9 cellular contexts compared by ENCODE assay signal in the genomic region with DNA sequence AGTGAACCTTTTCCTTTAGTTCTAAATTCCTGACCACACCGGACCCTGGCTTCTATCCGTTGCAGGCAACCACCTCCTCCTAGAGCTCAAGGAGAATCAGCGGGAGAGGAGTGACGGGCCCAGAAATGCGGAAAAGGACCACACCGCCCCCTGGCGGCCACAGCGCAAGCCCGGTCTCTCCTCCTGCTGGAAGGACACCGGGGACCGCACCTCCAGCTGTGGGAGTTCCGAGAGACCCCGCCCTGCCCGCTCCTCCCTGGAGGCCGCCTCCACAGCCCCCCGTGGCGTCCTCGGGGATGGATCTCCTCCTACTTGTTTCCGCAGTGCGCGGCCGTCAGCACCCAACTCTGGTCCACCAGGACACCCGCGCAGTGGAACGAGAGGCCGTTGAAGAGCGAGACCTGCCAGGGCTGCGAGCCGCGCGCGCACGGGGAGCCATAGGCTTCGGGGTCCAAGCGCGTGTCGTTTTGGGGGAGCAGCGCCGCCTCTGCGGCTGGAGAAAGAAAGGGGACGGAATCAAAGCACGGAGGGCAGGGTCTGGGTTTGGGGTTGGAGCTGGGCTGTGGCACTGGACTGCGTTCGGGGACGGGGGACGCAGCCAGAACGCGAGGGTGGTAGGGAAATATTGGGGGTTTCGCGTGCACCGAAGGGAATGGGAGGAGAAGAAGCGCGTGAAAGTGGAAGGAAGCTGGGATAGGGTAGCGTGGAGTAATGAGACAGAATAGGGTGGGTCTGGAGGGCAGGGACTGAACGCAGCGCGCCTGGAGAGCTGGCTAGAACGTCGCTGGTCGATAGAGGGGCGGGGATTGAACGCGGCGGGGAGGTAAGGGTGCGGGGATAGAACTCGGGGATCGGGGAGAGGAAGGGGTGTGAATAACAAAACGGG. TPM values are rescaled to one million over a fixed set of nuclear protein-coding genes. Genes with fewer than 3 reads are reported as not detected.
A peak's percentile ranks its signal among the peaks of the same experiment; 100 is the strongest.
DNase-seq lines count a peak whose midpoint lies in the region; ATAC-seq and TF ChIP-seq lines count a peak whose summit lies in the region.
"Had no signal": no experiment of that assay in that cellular context is flagged by ENCODE, and none has a peak within 500 bp of the region (broad histone marks: within the 10 kb centered on the region; RNA-seq: fewer than 3 reads in every experiment).

No MANE protein-coding gene starts in this region.

- peak overlapping the region; percentile 49 to 66 (median 60) for H3K4me3 ChIP-seq in esophagus squamous epithelium

- intact Hi-C loops in esophagus squamous epithelium (cut with DNase I) (loop anchor here (5.0 kb wide), 1 partner anchor 85 kb away; no protein-coding TSS in a partner anchor), natural killer cell (cut with micrococcal nuclease) (no loop called here)

- H3K4me1 Mint-ChIP-seq in natural killer cell = peaks cover 17 to 23% of the 10 kb centered on the region in 2 donors

- H3K9me3 Mint-ChIP-seq in natural killer cell = no peaks in the 10 kb centered on the region

- H3K27me3 Mint-ChIP-seq in natural killer cell (ENCODE audit: low read depth in 2 of 2) = peaks cover 46 to 63% of the 10 kb centered on the region in 2 donors

- H3K36me3 ChIP-seq in esophagus squamous epithelium = peaks cover 0 to 15% (median 0%) of the 10 kb centered on the region in 3 donors

- H3K9me3 ChIP-seq in esophagus squamous epithelium = no peaks in the 10 kb centered on the region

- ATAC-seq in natural killer cell = peak in 2 of 3 donors; percentile 29 to 58

- peaks cover 0 to 85% (median 2%) of the 10 kb centered on the region in 4 donors for H3K27me3 ChIP-seq in esophagus squamous epithelium

- WGBS in esophagus squamous epithelium, 2 donors = 2% methylated on average over 31 to 55 of the region's 68 CpGs

- DNase-seq in NCI-H1694 (lab: John Stamatoyannopoulos, UW) = peak; percentile 4
- no peak for DNase-seq in NCI-H1694 treated with DMSO at 0.1 percent for 48 hours (lab: John Stamatoyannopoulos, UW)
- peak; percentile 65 for DNase-seq in NCI-H2029 (lab: John Stamatoyannopoulos, UW)
- DNase-seq in activated CD4-positive, alpha-beta T cell treated with anti-CD3 and anti-CD28 coated beads, Interleukin-2, amount 50 U/mL, for 4 hours = peak; percentile 22 to 25
- DNase-seq in esophagus squamous epithelium (lab: John Stamatoyannopoulos, UW) = no peak
- DNase-seq in natural killer cell = peak; percentile 39
- peak in 47 of 49 donors; percentile 8 to 85 (median 45) for DNase-seq in substantia nigra (lab: John Stamatoyannopoulos, UW)
- no peak for DNase-seq in cortex of kidney (lab: John Stamatoyannopoulos, UW)

- peak overlapping the region; percentile 74 for H3K4me3 Mint-ChIP-seq in natural killer cell

- no peak overlapping the region for H3K27ac Mint-ChIP-seq in natural killer cell
- H3K27ac Mint-ChIP-seq: CD4-positive, CD25-positive, alpha-beta regulatory T cell had no signal

- peaks cover 14 to 56% (median 16%) of the 10 kb centered on the region in 3 donors for H3K4me1 ChIP-seq in esophagus squamous epithelium

- TF ChIP-seq CTCF in esophagus squamous epithelium (IDR thresholded peaks at IDR 0.05) = peak; percentile 36 to 96 (median 89)
- peak; percentile 74 for TF ChIP-seq CTCF in natural killer cell (IDR thresholded peaks at IDR 0.05)

- peak in 1 of 4 donors; percentile 8 for TF ChIP-seq POLR2A in esophagus squamous epithelium (IDR thresholded peaks at IDR 0.05)

- H3K27ac ChIP-seq in esophagus squamous epithelium = peak overlapping the region; percentile 85 to 94 (median 88)
- no peak overlapping the region for H3K27ac ChIP-seq in substantia nigra (ENCODE audit: low read depth, low read length, poor library complexity, severe bottlenecking)

- H3K36me3 Mint-ChIP-seq in natural killer cell = no peaks in the 10 kb centered on the region
- H3K36me3 Mint-ChIP-seq: CD4-positive, CD25-positive, alpha-beta regulatory T cell had no signal

RNA-seq across cellular contexts. Expression of a gene that starts 2.5 kb away (rescaled TPM):
- 100 to 1,000 TPM in 3 of 4 donors, 10 to 100 TPM in 1; 73.4 to 816 (median 310) TPM for total RNA-seq in esophagus squamous epithelium
- total RNA-seq in natural killer cell = not detected
- total RNA-seq: CD4-positive, CD25-positive, alpha-beta regulatory T cell had no signal

RNA-seq across cellular contexts. Expression of a gene that starts 9.4 kb away (rescaled TPM):
- 100 to 1,000 TPM; 171 to 460 (median 244) TPM for total RNA-seq in esophagus squamous epithelium
- not detected for total RNA-seq in natural killer cell
- total RNA-seq: CD4-positive, CD25-positive, alpha-beta regulatory T cell had no signal

RNA-seq across cellular contexts. Expression of a gene that starts 15.6 kb away (rescaled TPM):
- total RNA-seq in esophagus squamous epithelium = 100 to 1,000 TPM in 3 of 4 donors, 10 to 100 TPM in 1; 32.8 to 235 (median 191) TPM
- not detected for total RNA-seq in natural killer cell
- total RNA-seq: CD4-positive, CD25-positive, alpha-beta regulatory T cell had no signal

RNA-seq across cellular contexts. Expression of a gene that starts 17.8 kb away (rescaled TPM):
- total RNA-seq in esophagus squamous epithelium = 100 to 1,000 TPM in 2 of 4 donors, 10 to 100 TPM in 2; 16.2 to 231 (median 115) TPM
- total RNA-seq in natural killer cell = not detected
- total RNA-seq: CD4-positive, CD25-positive, alpha-beta regulatory T cell had no signal

RNA-seq across cellular contexts. Expression of a gene that starts 33.3 kb away (rescaled TPM):
- total RNA-seq in esophagus squamous epithelium (100 to 1,000 TPM in 3 of 4 donors, 1 to 10 TPM in 1; 9.5 to 309 (median 198) TPM), natural killer cell (not detected)
- total RNA-seq: CD4-positive, CD25-positive, alpha-beta regulatory T cell had no signal

Comparison
In these comparisons a context has a peak if more than half of its experiments do, and no peak if none do; other contexts are left out.
1. DNase-seq: peak in NCI-H1694 (single experiment), NCI-H2029 (single experiment), activated CD4-positive, alpha-beta T cell treated with anti-CD3 and anti-CD28 coated beads, Interleukin-2, amount 50 U/mL, for 4 hours (2 of 2), natural killer cell (single experiment) and substantia nigra (47 of 49); none in NCI-H1694 treated with DMSO at 0.1 percent for 48 hours (single experiment), esophagus squamous epithelium (single experiment) and cortex of kidney (single experiment).
2. RNA of a gene that starts 2.5 kb away (total RNA-seq): 73.4 to 816 TPM in esophagus squamous epithelium; not detected in natural killer cell; every median in the first group is over 10 times any median in the second.
3. RNA of a gene that starts 9.4 kb away (total RNA-seq): 171 to 460 TPM in esophagus squamous epithelium; not detected in natural killer cell; every median in the first group is over 100 times any median in the second.
4. RNA of a gene that starts 15.6 kb away (total RNA-seq): 32.8 to 235 TPM in esophagus squamous epithelium; not detected in natural killer cell; every median in the first group is over 10 times any median in the second.